Comparison of ENCODE assay signal across 24 cellular contexts in the genomic region with DNA sequence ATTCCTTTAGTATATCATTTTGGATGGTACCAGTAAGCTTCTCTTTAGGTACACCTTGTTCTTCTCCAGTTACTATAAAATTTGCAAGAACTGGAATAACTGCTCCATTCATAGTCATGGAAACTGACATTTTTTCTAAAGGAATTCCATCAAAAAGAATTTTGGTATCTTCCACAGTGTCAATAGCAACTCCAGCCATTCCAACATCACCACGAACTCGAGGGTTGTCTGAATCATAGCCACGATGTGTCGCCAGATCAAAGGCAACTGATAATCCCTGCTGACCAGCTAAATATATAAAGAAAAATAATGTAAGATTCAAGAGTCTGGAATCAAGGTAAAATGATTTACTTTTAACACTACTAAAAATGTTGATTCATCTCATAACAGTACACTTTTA. TPM values are rescaled to one million over a fixed set of nuclear protein-coding genes. Genes with fewer than 3 reads are reported as not detected.
"Had no signal": no experiment of that assay in that cellular context is flagged by ENCODE, and none has a peak within 500 bp of the region (broad histone marks: within the 10 kb centered on the region; RNA-seq: fewer than 3 reads in every experiment).

No MANE protein-coding gene starts in this region.

- H3K4me3 Mint-ChIP-seq: activated CD4-positive, alpha-beta memory T cell treated with anti-CD3 and anti-CD28 coated beads for 36 hours; activated CD8-positive, alpha-beta memory T cell treated with anti-CD3 and anti-CD28 coated beads, Interleukin-2, amount 10 ng/mL, durations not matched to agents 7 days and 5 days; central memory CD8-positive, alpha-beta T cell; mesothelial cell of epicardium; nephron progenitor cell; stimulated activated memory B cell treated with anti-CD40 and anti-IgM and Interleukin-4, amounts not matched to agents 10 μg/mL and 1 μg/mL and 100 μg/mL, for 72 hours had no signal

- H3K9me3 ChIP-seq: body of pancreas, esophagus muscularis mucosa, lower lobe of right lung, prostate gland, right lobe of liver, thyroid gland, uterus had no signal

- H3K4me3 ChIP-seq: body of pancreas, coronary artery, esophagus muscularis mucosa, lower lobe of right lung, prostate gland, right lobe of liver, thyroid gland, uterus had no signal

- H3K27me3 Mint-ChIP-seq: activated CD4-positive, alpha-beta memory T cell treated with anti-CD3 and anti-CD28 coated beads for 36 hours; activated CD8-positive, alpha-beta memory T cell treated with anti-CD3 and anti-CD28 coated beads, Interleukin-2, amount 10 ng/mL, durations not matched to agents 7 days and 5 days; central memory CD8-positive, alpha-beta T cell; stimulated activated memory B cell treated with anti-CD40 and anti-IgM and Interleukin-4, amounts not matched to agents 10 μg/mL and 1 μg/mL and 100 μg/mL, for 72 hours had no signal

- DNase-seq: activated CD4-positive, alpha-beta memory T cell treated with anti-CD3 and anti-CD28 coated beads for 36 hours; activated CD8-positive, alpha-beta memory T cell treated with anti-CD3 and anti-CD28 coated beads, Interleukin-2, amount 10 ng/mL, durations not matched to agents 7 days and 5 days; activated naive CD4-positive, alpha-beta T cell treated with anti-CD3 and anti-CD28 coated beads, Interleukin-2, amount 50 U/mL, for 16 hours; activated T-cell treated with anti-CD3 and anti-CD28 coated beads, Interleukin-2, amount 50 U/mL, for 1 hour; body of pancreas; foreskin melanocyte; head of caudate nucleus; lower lobe of right lung; nephron progenitor cell; occipital lobe; right lobe of liver; stimulated activated CD4-positive, alpha-beta T cell treated with anti-CD3 and anti-CD28 coated beads, Interleukin-1b, Interleukin-23, amount 100 ng/mL, for 48 hours; thyroid gland; uterus; WERI-Rb-1 had no signal

- H3K9me3 Mint-ChIP-seq: activated CD4-positive, alpha-beta memory T cell treated with anti-CD3 and anti-CD28 coated beads for 36 hours; activated T-helper 2 cell treated with anti-CD3 and anti-CD28 coated beads, Interferon-gamma antibody, Interleukin-2, Interleukin-4, amounts not matched to agents 10 μg/mL and 5 μg/mL and 100 μg/mL, durations not matched to agents 14 hours and 24 hours and 36 hours; central memory CD8-positive, alpha-beta T cell; mesothelial cell of epicardium; nephron progenitor cell; stimulated activated memory B cell treated with anti-CD40 and anti-IgM and Interleukin-4, amounts not matched to agents 10 μg/mL and 1 μg/mL and 100 μg/mL, for 72 hours had no signal

- H3K27me3 ChIP-seq: body of pancreas, right lobe of liver, thyroid gland, uterus had no signal

- H3K36me3 ChIP-seq: prostate gland, thyroid gland, uterus had no signal

- ATAC-seq: activated CD8-positive, alpha-beta memory T cell treated with anti-CD3 and anti-CD28 coated beads, Interleukin-2, amount 10 ng/mL, durations not matched to agents 7 days and 5 days; body of pancreas; lower lobe of right lung; right lobe of liver; stimulated activated memory B cell treated with anti-CD40 and anti-IgM and Interleukin-4, amounts not matched to agents 10 μg/mL and 1 μg/mL and 100 μg/mL, for 72 hours had no signal

- H3K27ac Mint-ChIP-seq: activated CD4-positive, alpha-beta memory T cell treated with anti-CD3 and anti-CD28 coated beads for 36 hours; activated CD8-positive, alpha-beta memory T cell treated with anti-CD3 and anti-CD28 coated beads, Interleukin-2, amount 10 ng/mL, durations not matched to agents 7 days and 5 days; activated T-helper 2 cell treated with anti-CD3 and anti-CD28 coated beads, Interferon-gamma antibody, Interleukin-2, Interleukin-4, amounts not matched to agents 10 μg/mL and 5 μg/mL and 100 μg/mL, durations not matched to agents 14 hours and 24 hours and 36 hours; mesothelial cell of epicardium; nephron progenitor cell; stimulated activated memory B cell treated with anti-CD40 and anti-IgM and Interleukin-4, amounts not matched to agents 10 μg/mL and 1 μg/mL and 100 μg/mL, for 72 hours had no signal

- H3K27ac ChIP-seq: body of pancreas, coronary artery, esophagus muscularis mucosa, lower lobe of right lung, prostate gland, right lobe of liver, thyroid gland, uterus, WERI-Rb-1 had no signal

- H3K4me1 ChIP-seq: prostate gland had no signal

RNA-seq across cellular contexts. Expression of gene GLYATL3, which starts 42.0 kb away (rescaled TPM):
- total RNA-seq: activated CD4-positive, alpha-beta memory T cell treated with anti-CD3 and anti-CD28 coated beads for 36 hours; activated CD8-positive, alpha-beta memory T cell treated with anti-CD3 and anti-CD28 coated beads, Interleukin-2, amount 10 ng/mL, durations not matched to agents 7 days and 5 days; activated T-helper 2 cell treated with anti-CD3 and anti-CD28 coated beads, Interferon-gamma antibody, Interleukin-2, Interleukin-4, amounts not matched to agents 10 μg/mL and 5 μg/mL and 100 μg/mL, durations not matched to agents 14 hours and 24 hours and 36 hours; body of pancreas; esophagus muscularis mucosa; lower lobe of right lung; mesothelial cell of epicardium; occipital lobe; prostate gland; T-helper 1 cell treated with Interleukin-12 subunit alpha and Interleukin-12 subunit beta and Interleukin-4 antibody, amounts not matched to agents 30 ng/mL and 1 ng/mL, for 36 hours; thyroid gland; uterus had no signal
- polyA plus RNA-seq: adipose tissue had no signal
